In the genomic region with DNA sequence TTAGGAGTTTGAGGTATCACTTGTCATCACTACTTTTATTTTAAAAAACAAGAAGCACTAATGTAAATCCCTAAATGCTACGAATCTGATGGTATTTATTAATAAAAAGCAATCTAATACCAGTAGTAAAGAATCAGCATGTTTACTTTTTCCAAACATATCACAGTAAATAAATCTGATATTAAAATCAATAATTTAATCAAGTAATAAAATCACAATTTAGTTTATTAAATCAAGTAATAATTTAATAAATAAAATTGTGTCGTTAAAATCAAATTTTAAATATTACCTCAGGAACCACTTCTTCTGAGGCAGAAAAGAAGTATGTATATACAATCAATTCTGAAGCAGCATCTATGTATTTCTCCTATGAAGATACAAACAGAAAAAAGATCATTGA, we compare ENCODE assay signal across 34 cellular contexts.
"Had no signal": no experiment of that assay in that cellular context is flagged by ENCODE, and none has a peak within 500 bp of the region (broad histone marks: within the 10 kb centered on the region; RNA-seq: fewer than 3 reads in every experiment).

No MANE protein-coding gene starts in this region.

- H3K9me3 Mint-ChIP-seq: activated B cell treated with CpG ODN at 0.5 μM for 24 hours; activated CD8-positive, alpha-beta T cell treated with anti-CD3 and anti-CD28 coated beads for 36 hours; activated T-cell treated with anti-CD3 and anti-CD28 coated beads, Interleukin-2, amount 50 U/mL, for 4 hours; activated T-helper 17 cell treated with anti-CD3 and anti-CD28 coated beads, Interleukin-2, amount 50 U/mL, for 72 hours; central memory CD8-positive, alpha-beta T cell; effector memory CD8-positive, alpha-beta T cell; T-helper 2 cell treated with Interferon-gamma antibody and Interleukin-4, amounts not matched to agents 5 μg/mL and 100 μg/mL, for 36 hours had no signal

- DNase-seq: activated B cell treated with CpG ODN at 0.5 μM for 24 hours; activated CD4-positive, alpha-beta T cell treated with anti-CD3 and anti-CD28 coated beads for 48 hours; activated CD4-positive, alpha-beta T cell treated with anti-CD3 and anti-CD28 coated beads, Interleukin-2, amount 50 U/mL, for 1 hour; activated CD4-positive, alpha-beta T cell treated with anti-CD3 and anti-CD28 coated beads, Interleukin-2, amount 50 U/mL, for 48 hours; activated CD8-positive, alpha-beta memory T cell treated with anti-CD3 and anti-CD28 coated beads for 24 hours; activated CD8-positive, alpha-beta T cell treated with anti-CD3 and anti-CD28 coated beads for 36 hours; activated effector memory CD4-positive, alpha-beta T cell treated with Interleukin-2 at 50 U/mL for 16 hours; activated gamma-delta T cell treated with Interleukin-2 at 50 U/mL for 16 hours; activated naive CD4-positive, alpha-beta T cell treated with anti-CD3 and anti-CD28 coated beads, Interleukin-2, amount 50 U/mL, for 16 hours; activated naive CD4-positive, alpha-beta T cell treated with Interleukin-2 at 50 U/mL for 16 hours; activated T-cell treated with anti-CD3 and anti-CD28 coated beads, Interleukin-2, amount 50 U/mL, for 4 hours; amniotic stem cell; anterior cingulate cortex; brain microvascular endothelial cell; cortex of kidney; dermis blood vessel endothelial cell; effector CD4-positive, alpha-beta T cell; effector memory CD8-positive, alpha-beta T cell; esophagus squamous epithelium; foreskin melanocyte; head of caudate nucleus; T-helper 1 cell; T-helper 17 cell; T1000 had no signal

- H3K9me3 ChIP-seq: esophagus squamous epithelium had no signal

- H3K27me3 ChIP-seq: brain microvascular endothelial cell, esophagus squamous epithelium had no signal

- H3K27ac ChIP-seq: brain microvascular endothelial cell, epithelial cell of prostate, esophagus squamous epithelium, VCaP had no signal

- H3K4me3 Mint-ChIP-seq: activated B cell treated with CpG ODN at 0.5 μM for 24 hours; activated CD8-positive, alpha-beta T cell treated with anti-CD3 and anti-CD28 coated beads for 36 hours; activated naive CD8-positive, alpha-beta T cell; activated T-cell treated with anti-CD3 and anti-CD28 coated beads, Interleukin-2, amount 50 U/mL, for 4 hours; activated T-helper 17 cell treated with anti-CD3 and anti-CD28 coated beads, Interleukin-2, amount 50 U/mL, for 72 hours; central memory CD8-positive, alpha-beta T cell; effector memory CD8-positive, alpha-beta T cell; T-helper 17 cell; T-helper 2 cell treated with Interferon-gamma antibody and Interleukin-4, amounts not matched to agents 5 μg/mL and 100 μg/mL, for 36 hours had no signal

- H3K27ac Mint-ChIP-seq: activated B cell treated with CpG ODN at 0.5 μM for 24 hours; activated CD8-positive, alpha-beta T cell treated with anti-CD3 and anti-CD28 coated beads for 36 hours; activated naive CD8-positive, alpha-beta T cell; activated T-helper 17 cell treated with anti-CD3 and anti-CD28 coated beads, Interleukin-2, amount 50 U/mL, for 72 hours; effector memory CD8-positive, alpha-beta T cell; T-helper 17 cell; T-helper 2 cell treated with Interferon-gamma antibody and Interleukin-4, amounts not matched to agents 5 μg/mL and 100 μg/mL, for 36 hours had no signal

- H3K27me3 Mint-ChIP-seq: activated B cell treated with CpG ODN at 0.5 μM for 24 hours; activated CD8-positive, alpha-beta T cell treated with anti-CD3 and anti-CD28 coated beads for 36 hours; activated naive CD8-positive, alpha-beta T cell; activated T-helper 17 cell treated with anti-CD3 and anti-CD28 coated beads, Interleukin-2, amount 50 U/mL, for 72 hours; central memory CD8-positive, alpha-beta T cell; effector memory CD8-positive, alpha-beta T cell; T-helper 17 cell had no signal

- H3K4me3 ChIP-seq: esophagus squamous epithelium had no signal

- ATAC-seq: activated CD4-positive, CD25-positive, alpha-beta regulatory T cell treated with anti-CD3 and anti-CD28 coated beads, Interleukin-2, amount 50 U/mL, for 24 hours; activated CD8-positive, alpha-beta T cell treated with anti-CD3 and anti-CD28 coated beads for 36 hours; activated T-cell treated with anti-CD3 and anti-CD28 coated beads, Interleukin-2, amount 50 U/mL, for 4 hours; activated T-helper 17 cell treated with anti-CD3 and anti-CD28 coated beads, Interleukin-2, amount 50 U/mL, for 72 hours; effector memory CD8-positive, alpha-beta T cell; T-helper 17 cell had no signal

- H3K4me1 Mint-ChIP-seq: activated B cell treated with CpG ODN at 0.5 μM for 24 hours had no signal

- H3K4me1 ChIP-seq: esophagus squamous epithelium had no signal

- FAIRE-seq: astrocyte, bronchial epithelial cell, endothelial cell of umbilical vein had no signal
